Comparison of ENCODE assay signal across 6 cellular contexts in the genomic region with DNA sequence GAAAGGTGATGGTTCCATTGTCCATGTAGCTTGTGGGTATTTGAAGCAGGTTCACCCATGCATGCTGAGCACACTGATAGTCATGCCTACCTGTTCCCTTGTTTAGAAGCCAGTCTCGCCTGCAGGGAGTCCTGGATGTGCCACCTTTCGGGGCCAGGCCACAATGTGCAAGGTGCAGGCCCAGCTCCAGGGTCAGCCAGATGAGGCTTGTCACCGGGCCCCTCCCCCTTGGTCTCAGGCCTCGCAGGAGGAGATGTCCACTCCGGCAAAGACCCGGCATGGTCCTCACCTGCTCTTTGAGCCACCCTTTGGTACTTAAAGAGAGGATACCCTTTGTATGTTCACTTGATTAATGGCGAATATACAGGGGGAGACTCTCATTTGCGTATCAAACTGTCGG.
"Had no signal": no experiment of that assay in that cellular context is flagged by ENCODE, and none has a peak within 500 bp of the region (broad histone marks: within the 10 kb centered on the region; RNA-seq: fewer than 3 reads in every experiment).

No MANE protein-coding gene starts in this region.

- H3K4me3 ChIP-seq: K562 had no signal

- FAIRE-seq: HepG2, HTR-8/SVneo, K562 had no signal

- ATAC-seq: HepG2, K562 had no signal

- DNase-seq: KBM-7, KG1 had no signal

- H3K27ac ChIP-seq: HL-60 had no signal
